22 cellular contexts compared by ENCODE assay signal in genomic region chr12:15122349-15122748, GRCh38.
DNase-seq lines count a peak whose midpoint lies in the region; ATAC-seq, FAIRE-seq and TF ChIP-seq lines count a peak whose summit lies in the region.
"Had no signal": no experiment of that assay in that cellular context is flagged by ENCODE, and none has a peak within 500 bp of the region (broad histone marks: within the 10 kb centered on the region; RNA-seq: fewer than 3 reads in every experiment).

No MANE protein-coding gene starts in this region.

- H3K9me3 ChIP-seq in BLaER1 treated with 17β-estradiol and CSF1 and Interleukin-3, amounts not matched to agents 10 nM and 100 nM (replicated peaks in 1 of 11): no peaks in the 10 kb centered on the region
- no peaks in the 10 kb centered on the region for H3K9me3 ChIP-seq in heart right ventricle
- no peaks in the 10 kb centered on the region for H3K9me3 ChIP-seq in upper lobe of left lung
- H3K9me3 ChIP-seq: breast epithelium, stomach had no signal

- no peaks in the 10 kb centered on the region for H3K9me3 Mint-ChIP-seq in activated CD4-positive, alpha-beta memory T cell treated with anti-CD3 and anti-CD28 coated beads for 36 hours
- H3K9me3 Mint-ChIP-seq: activated naive CD8-positive, alpha-beta T cell treated with anti-CD3 and anti-CD28 coated beads, Interleukin-2, amount 50 U/mL, for 24 hours; activated T-helper 1 cell treated with anti-CD3 and anti-CD28 coated beads, Interleukin-12 subunit alpha, Interleukin-12 subunit beta, Interleukin-2, Interleukin-4 antibody, amounts not matched to agents 30 ng/mL and 10 ng/mL and 1 ng/mL, durations not matched to agents 14 hours and 24 hours and 36 hours had no signal

- no peak overlapping the region; a peak in 1 of 22 replicates for H3K9ac ChIP-seq in BLaER1 treated with 17β-estradiol and CSF1 and Interleukin-3, amounts not matched to agents 10 nM and 100 nM

- no peak overlapping the region for H3K4me3 ChIP-seq in BLaER1 treated with 17β-estradiol and CSF1 and Interleukin-3, amounts not matched to agents 10 nM and 100 nM
- H3K4me3 ChIP-seq in heart right ventricle (no peak overlapping the region), upper lobe of left lung (no peak overlapping the region)
- H3K4me3 ChIP-seq: breast epithelium, stomach had no signal

- no peak overlapping the region for H3K27ac Mint-ChIP-seq in activated CD4-positive, alpha-beta memory T cell treated with anti-CD3 and anti-CD28 coated beads for 36 hours
- H3K27ac Mint-ChIP-seq: activated naive CD8-positive, alpha-beta T cell treated with anti-CD3 and anti-CD28 coated beads, Interleukin-2, amount 50 U/mL, for 24 hours; activated T-helper 1 cell treated with anti-CD3 and anti-CD28 coated beads, Interleukin-12 subunit alpha, Interleukin-12 subunit beta, Interleukin-2, Interleukin-4 antibody, amounts not matched to agents 30 ng/mL and 10 ng/mL and 1 ng/mL, durations not matched to agents 14 hours and 24 hours and 36 hours; T-helper 17 cell had no signal

- peak; percentile 62 for FAIRE-seq in RCC 7860 (lab: Jason Lieb, UNC)
- FAIRE-seq: endothelial cell of umbilical vein, H54 had no signal

- 52 to 54% methylated on average over 4 of the region's 4 CpGs for WGBS in heart right ventricle, 2 donors
- WGBS in upper lobe of left lung, 2 donors: 52 to 75% methylated on average over 4 of the region's 4 CpGs

- ATAC-seq in heart right ventricle: peak in 7 of 8 donors; percentile 42 to 80 (median 74)
- ATAC-seq in sciatic nerve: peak; percentile 44
- no peak for ATAC-seq in upper lobe of left lung (ENCODE audit: low FRiP score in 2 of 2)
- ATAC-seq: activated naive CD8-positive, alpha-beta T cell treated with anti-CD3 and anti-CD28 coated beads, Interleukin-2, amount 50 U/mL, for 24 hours; foreskin keratinocyte; left colon; T-helper 17 cell had no signal

- H3K4me3 Mint-ChIP-seq in activated CD4-positive, alpha-beta memory T cell treated with anti-CD3 and anti-CD28 coated beads for 36 hours: no peak overlapping the region
- H3K4me3 Mint-ChIP-seq: activated naive CD8-positive, alpha-beta T cell treated with anti-CD3 and anti-CD28 coated beads, Interleukin-2, amount 50 U/mL, for 24 hours; activated T-helper 1 cell treated with anti-CD3 and anti-CD28 coated beads, Interleukin-12 subunit alpha, Interleukin-12 subunit beta, Interleukin-2, Interleukin-4 antibody, amounts not matched to agents 30 ng/mL and 10 ng/mL and 1 ng/mL, durations not matched to agents 14 hours and 24 hours and 36 hours; T-helper 17 cell had no signal

- POLR2A ChIA-PET in activated CD4-positive, alpha-beta memory T cell treated with anti-CD3 and anti-CD28 coated beads for 36 hours (lab: Charles Lee): no interaction called here

- intact Hi-C loops in heart right ventricle (cut with DNase I) (loop anchor here in 1 of 10 donors (10.0 kb wide), 1 partner anchor 278 kb away; the partner anchor contains the start of gene ART4), sciatic nerve (cut with DNase I) (no loop called here)
- intact Hi-C loops in activated CD4-positive, alpha-beta memory T cell treated with anti-CD3 and anti-CD28 coated beads for 36 hours (cut with micrococcal nuclease): no loop called here

- H3K4me2 ChIP-seq in BLaER1 treated with 17β-estradiol and CSF1 and Interleukin-3, amounts not matched to agents 10 nM and 100 nM: peak overlapping the region in 10 of 11 experiments; percentile 10 to 69 (median 56); a peak in 19 of 22 replicates

- no peak for TF ChIP-seq EP300 in upper lobe of left lung (IDR thresholded peaks at IDR 0.05)

- H3K4me1 ChIP-seq in BLaER1 treated with 17β-estradiol and CSF1 and Interleukin-3, amounts not matched to agents 10 nM and 100 nM: peaks cover 11 to 24% (median 18%) of the 10 kb centered on the region in 10 experiments; a peak in 19 of 20 replicates
- H3K4me1 ChIP-seq in heart right ventricle (peaks cover 0 to 8% (median 0%) of the 10 kb centered on the region in 9 donors), upper lobe of left lung (no peaks in the 10 kb centered on the region)
- H3K4me1 ChIP-seq: breast epithelium, foreskin keratinocyte had no signal

- no peaks in the 10 kb centered on the region for H3K27me3 ChIP-seq in BLaER1 treated with 17β-estradiol and CSF1 and Interleukin-3, amounts not matched to agents 10 nM and 100 nM
- H3K27me3 ChIP-seq in heart right ventricle (no peaks in the 10 kb centered on the region), upper lobe of left lung (no peaks in the 10 kb centered on the region)
- H3K27me3 ChIP-seq: breast epithelium, foreskin keratinocyte, stomach had no signal

- TF ChIP-seq CTCF in heart right ventricle (IDR thresholded peaks at IDR 0.05) (no peak), upper lobe of left lung (IDR thresholded peaks at IDR 0.05) (no peak)

- no peak for DNase-seq in RCC 7860 (ENCODE audit: low spot score)
- DNase-seq in heart right ventricle: peak in 1 of 2 donors; percentile 30
- no peak for DNase-seq in sciatic nerve (ENCODE audit: low spot score)
- DNase-seq in RKO (ENCODE audit: low spot score): no peak
- no peak for DNase-seq in activated CD4-positive, alpha-beta memory T cell treated with anti-CD3 and anti-CD28 coated beads for 36 hours
- no peak for DNase-seq in T1000 (lab: John Stamatoyannopoulos, UW)
- DNase-seq in upper lobe of left lung: no peak
- DNase-seq: activated CD4-positive, CD25-positive, alpha-beta regulatory T cell; activated naive CD8-positive, alpha-beta T cell treated with anti-CD3 and anti-CD28 coated beads, Interleukin-2, amount 50 U/mL, for 24 hours; dermis blood vessel endothelial cell; foreskin keratinocyte; left colon; NCI-H1436; NCI-H526 treated with DMSO at 0.1 percent for 48 hours; stimulated activated CD4-positive, alpha-beta T cell treated with anti-CD3 and anti-CD28 coated beads, Interleukin-4, amount 100 ng/mL, for 1 hour; stomach; T-helper 17 cell had no signal

- no peak for TF ChIP-seq POLR2A in upper lobe of left lung (IDR thresholded peaks at IDR 0.05)

- H3K27ac ChIP-seq in BLaER1 treated with 17β-estradiol and CSF1 and Interleukin-3, amounts not matched to agents 10 nM and 100 nM: peak overlapping the region in 1 of 11 experiments; percentile 17; a peak in 1 of 22 replicates
- H3K27ac ChIP-seq in heart right ventricle (peak overlapping the region in 3 of 10 donors; percentile 15 to 57 (median 32)), upper lobe of left lung (no peak overlapping the region)
- H3K27ac ChIP-seq: foreskin keratinocyte, stomach had no signal

- no peaks in the 10 kb centered on the region for H3K36me3 ChIP-seq in BLaER1 treated with 17β-estradiol and CSF1 and Interleukin-3, amounts not matched to agents 10 nM and 100 nM
- H3K36me3 ChIP-seq in heart right ventricle (no peaks in the 10 kb centered on the region), upper lobe of left lung (no peaks in the 10 kb centered on the region)
- H3K36me3 ChIP-seq: breast epithelium, stomach had no signal

- CTCF ChIA-PET in activated CD4-positive, alpha-beta memory T cell treated with anti-CD3 and anti-CD28 coated beads for 36 hours (lab: Charles Lee): no interaction called here

- H3K27me3 Mint-ChIP-seq in activated CD4-positive, alpha-beta memory T cell treated with anti-CD3 and anti-CD28 coated beads for 36 hours: peaks cover 2% of the 10 kb centered on the region
- H3K27me3 Mint-ChIP-seq: activated naive CD8-positive, alpha-beta T cell treated with anti-CD3 and anti-CD28 coated beads, Interleukin-2, amount 50 U/mL, for 24 hours had no signal

- no peaks in the 10 kb centered on the region for H4K20me1 ChIP-seq in BLaER1 treated with 17β-estradiol and CSF1 and Interleukin-3, amounts not matched to agents 10 nM and 100 nM

- no peaks in the 10 kb centered on the region for H3K4me1 Mint-ChIP-seq in activated CD4-positive, alpha-beta memory T cell treated with anti-CD3 and anti-CD28 coated beads for 36 hours (ENCODE audit: low read depth)
- H3K4me1 Mint-ChIP-seq: activated naive CD8-positive, alpha-beta T cell treated with anti-CD3 and anti-CD28 coated beads, Interleukin-2, amount 50 U/mL, for 24 hours had no signal

- no peaks in the 10 kb centered on the region for H3K36me3 Mint-ChIP-seq in activated CD4-positive, alpha-beta memory T cell treated with anti-CD3 and anti-CD28 coated beads for 36 hours

Comparison
In these comparisons a context has a peak if more than half of its experiments do, and no peak if none do; other contexts are left out.
1. ATAC-seq: peak in heart right ventricle (7 of 8) and sciatic nerve (single experiment); none in upper lobe of left lung (0 of 2).